8 cellular contexts compared by ENCODE assay signal in the genomic region with DNA sequence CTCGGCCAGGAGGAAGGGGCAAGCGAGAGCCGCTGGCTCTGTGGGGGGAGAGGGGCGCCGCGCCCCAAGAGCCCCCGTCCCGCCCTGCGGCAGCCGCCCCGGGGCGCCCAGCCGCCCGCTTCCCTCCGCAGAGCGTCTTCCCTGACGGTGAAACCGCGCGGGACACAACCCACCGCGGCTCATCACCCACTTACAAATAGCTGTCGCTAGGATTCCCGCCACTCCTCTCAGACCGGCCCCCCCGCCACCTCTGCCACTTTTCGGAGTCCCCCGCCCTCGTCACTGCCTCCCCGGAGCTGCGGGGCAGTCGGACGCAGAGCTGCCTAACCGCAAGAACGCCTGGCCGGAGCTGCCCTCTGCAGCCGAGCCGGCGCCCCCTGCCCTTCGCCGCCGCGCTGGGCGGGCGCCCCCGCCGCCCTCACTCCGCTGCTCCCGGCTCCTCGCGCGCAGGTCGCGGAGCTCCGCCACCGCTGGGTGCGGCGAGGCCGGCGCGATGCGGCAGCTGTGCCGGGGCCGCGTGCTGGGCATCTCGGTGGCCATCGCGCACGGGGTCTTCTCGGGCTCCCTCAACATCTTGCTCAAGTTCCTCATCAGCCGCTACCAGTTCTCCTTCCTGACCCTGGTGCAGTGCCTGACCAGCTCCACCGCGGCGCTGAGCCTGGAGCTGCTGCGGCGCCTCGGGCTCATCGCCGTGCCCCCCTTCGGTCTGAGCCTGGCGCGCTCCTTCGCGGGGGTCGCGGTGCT. TPM values are rescaled to one million over a fixed set of nuclear protein-coding genes. Genes with fewer than 3 reads are reported as not detected.
DNase-seq lines count a peak whose midpoint lies in the region; ATAC-seq, FAIRE-seq and TF ChIP-seq lines count a peak whose summit lies in the region.

A gene with protein sequence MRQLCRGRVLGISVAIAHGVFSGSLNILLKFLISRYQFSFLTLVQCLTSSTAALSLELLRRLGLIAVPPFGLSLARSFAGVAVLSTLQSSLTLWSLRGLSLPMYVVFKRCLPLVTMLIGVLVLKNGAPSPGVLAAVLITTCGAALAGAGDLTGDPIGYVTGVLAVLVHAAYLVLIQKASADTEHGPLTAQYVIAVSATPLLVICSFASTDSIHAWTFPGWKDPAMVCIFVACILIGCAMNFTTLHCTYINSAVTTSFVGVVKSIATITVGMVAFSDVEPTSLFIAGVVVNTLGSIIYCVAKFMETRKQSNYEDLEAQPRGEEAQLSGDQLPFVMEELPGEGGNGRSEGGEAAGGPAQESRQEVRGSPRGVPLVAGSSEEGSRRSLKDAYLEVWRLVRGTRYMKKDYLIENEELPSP (plus strand): TSS at position 366 of the 744 bp plus-strand sequence. CDS start 128 bp downstream, at position 494.

- peaks cover 20% of the 10 kb centered on the region for H3K4me1 Mint-ChIP-seq in memory B cell
- H3K4me1 Mint-ChIP-seq in type B pancreatic cell (ENCODE audit: unreplicated experiment): peaks cover 6% of the 10 kb centered on the region

- WGBS in SK-N-SH (ENCODE audit: low lambda C conversion rate): no CpG with 5 or more reads among the region's 86 CpGs

- no peaks in the 10 kb centered on the region for H3K9me3 Mint-ChIP-seq in memory B cell
- H3K9me3 Mint-ChIP-seq in type B pancreatic cell: no peaks in the 10 kb centered on the region

- H3K36me3 ChIP-seq in SK-N-SH (replicated peaks in 1 of 2; ENCODE audit: control insufficient read depth in 1 of 2, insufficient read depth in 2 of 2, low read length in 1 of 2) (no peaks in the 10 kb centered on the region), duodenal mucosa (ENCODE audit: control insufficient read depth in 1 of 2, insufficient read depth in 2 of 2, low read length in 2 of 2) (no peaks in the 10 kb centered on the region)

- POLR2A ChIA-PET in AG04449 (lab: Yijun Ruan, JAX) (no interaction called here), SK-N-SH (lab: Yijun Ruan, JAX) (interaction anchor here (1.0 to 8.7 kb wide), 21 partner anchors 17 to 278 kb away, joined by 3 to 92 read pairs (median 8); a partner anchor contains a TSS)

- TF ChIP-seq RAD21 in SK-N-SH (IDR thresholded peaks at IDR 0.05; ENCODE audit: low read length): no peak

- H3K27ac Mint-ChIP-seq in memory B cell (no peak within 1 kb of the TSS), type B pancreatic cell (no peak within 1 kb of the TSS)

- H3K27me3 Mint-ChIP-seq in memory B cell (peaks cover 23% of the 10 kb centered on the region), type B pancreatic cell (peaks cover 70% of the 10 kb centered on the region)

- no peaks in the 10 kb centered on the region for H4K20me1 ChIP-seq in SK-N-SH (ENCODE audit: insufficient read depth)

- peak within 1 kb of the TSS; percentile 79 for H3K4me2 ChIP-seq in SK-N-SH

- no peak for TF ChIP-seq POLR2A in H54 (IDR thresholded peaks at IDR 0.05; ENCODE audit: low read depth, low read length)

- H3K4me3 Mint-ChIP-seq in memory B cell (peak within 1 kb of the TSS; percentile 90), type B pancreatic cell (peak within 1 kb of the TSS; percentile 86)

- H3K9me2 ChIP-seq in SK-N-SH: no peaks in the 10 kb centered on the region

- peak within 1 kb of the TSS; percentile 49 for H3K4me3 ChIP-seq in AG04449 (ENCODE audit: low read depth, low read length)
- peak within 1 kb of the TSS; percentile 58 to 59 for H3K4me3 ChIP-seq in SK-N-SH (ENCODE audit: low read depth in 2 of 2, low read length in 1 of 2)
- H3K4me3 ChIP-seq in duodenal mucosa (ENCODE audit: low read depth in 1 of 2, low read length in 2 of 2): peak within 1 kb of the TSS; percentile 73 to 75

- FAIRE-seq in H54 (lab: Jason Lieb, UNC): no peak

- H3K9me3 ChIP-seq in SK-N-SH: no peaks in the 10 kb centered on the region
- no peaks in the 10 kb centered on the region for H3K9me3 ChIP-seq in duodenal mucosa (ENCODE audit: control insufficient read depth in 1 of 2, low read length in 2 of 2)

- H3K36me3 Mint-ChIP-seq in memory B cell: peaks cover 1% of the 10 kb centered on the region
- peaks cover 5% of the 10 kb centered on the region for H3K36me3 Mint-ChIP-seq in type B pancreatic cell

- TF ChIP-seq EP300 in SK-N-SH (IDR thresholded peaks at IDR 0.05; ENCODE audit: borderline replicate concordance in 1 of 2, low read depth in 1 of 2, low read length in 1 of 2): no peak

- peaks cover 12% of the 10 kb centered on the region; the same call in 1 of the 2 replicates for H3K27me3 ChIP-seq in SK-N-SH (ENCODE audit: insufficient read depth)
- peaks cover 41 to 42% of the 10 kb centered on the region in 2 donors for H3K27me3 ChIP-seq in duodenal mucosa (ENCODE audit: control insufficient read depth in 1 of 2, insufficient read depth in 2 of 2, low read length in 2 of 2)

- ATAC-seq in memory B cell (ENCODE audit: low read depth) (peak; percentile 45), GM21825 (IDR thresholded peaks at IDR 0.05; ENCODE audit: unreplicated experiment) (no peak)

- no peaks in the 10 kb centered on the region for H3K79me2 ChIP-seq in SK-N-SH (ENCODE audit: insufficient read depth)

- H2AFZ ChIP-seq in SK-N-SH (ENCODE audit: low read depth): peak within 1 kb of the TSS; percentile 68

- no peak within 1 kb of the TSS for H3K9ac ChIP-seq in SK-N-SH
- no peak within 1 kb of the TSS for H3K9ac ChIP-seq in duodenal mucosa (ENCODE audit: low read depth in 1 of 2, low read length in 2 of 2)

- H3K4me1 ChIP-seq in SK-N-SH (ENCODE audit: control insufficient read depth in 1 of 2, insufficient read depth in 2 of 2, low read depth in 1 of 2, low read length in 1 of 2): peaks cover 0 to 34% of the 10 kb centered on the region in 2 experiments; a peak in 1 of 4 replicates
- H3K4me1 ChIP-seq in duodenal mucosa (ENCODE audit: control insufficient read depth in 1 of 2, insufficient read depth in 2 of 2, low read length in 2 of 2): peaks cover 18 to 23% of the 10 kb centered on the region in 2 donors

- CTCF ChIA-PET in AG04449 (lab: Yijun Ruan, JAX) (interaction anchor here (1.6 to 1.7 kb wide), 2 partner anchors 8 to 278 kb away, joined by 5 to 6 read pairs; no protein-coding TSS in a partner anchor), SK-N-SH (lab: Yijun Ruan, JAX) (interaction anchor here (0.6 to 1.8 kb wide), 29 partner anchors 9 to 324 kb away, joined by 3 to 10 read pairs (median 4); a partner anchor contains a TSS)

- no peak for DNase-seq in AG04449 (ENCODE audit: low read depth, low spot score)
- peak; percentile 32 for DNase-seq in GM19238 (ENCODE audit: insufficient read length, low spot score)
- DNase-seq in SK-N-SH: peak; percentile 86
- DNase-seq in memory B cell (ENCODE audit: low spot score in 2 of 2): peak in 1 of 2 donors; percentile 42
- DNase-seq in type B pancreatic cell (ENCODE audit: extremely low spot score, unreplicated experiment): peak; percentile 71
- DNase-seq in H54 (ENCODE audit: insufficient read length, low spot score): no peak

- peaks cover 8% of the 10 kb centered on the region for H3F3A ChIP-seq in SK-N-SH (replicated peaks; ENCODE audit: insufficient read depth)

- TF ChIP-seq CTCF in AG04449 (IDR thresholded peaks at IDR 0.05; ENCODE audit: insufficient read depth, low read length, missing control alignments) (no peak), SK-N-SH (IDR thresholded peaks at IDR 0.05) (no peak), type B pancreatic cell (conservative IDR thresholded peaks at IDR 0.05) (no peak)

- H3K27ac ChIP-seq in SK-N-SH (ENCODE audit: low read depth in 2 of 2, low read length in 1 of 2) (peak within 1 kb of the TSS in 1 of 2 experiments; percentile 92; a peak in 2 of 4 replicates), duodenal mucosa (ENCODE audit: low read depth, low read length) (no peak within 1 kb of the TSS)

TF ChIP-seq in SK-N-SH, 30 proteins besides CTCF, POLR2A, EP300 and RAD21:
- TF ChIP-seq CHD2 (IDR thresholded peaks at IDR 0.05; ENCODE audit: low read length, partially characterized antibody): no peak
- peak; percentile 7; the same call in 1 of the 2 replicates for TF ChIP-seq MXI1 (IDR thresholded peaks at IDR 0.05; ENCODE audit: low read depth, low read length)

RNA-seq across cellular contexts. Expression of the gene that starts here (rescaled TPM):
- 0.05 and 0.16 TPM in 2 replicates for polyA plus RNA-seq in SK-N-SH (2012; rRNA removed)
- 0.19 and 0.34 TPM in 2 replicates for polyA plus RNA-seq in SK-N-SH (2012; cell fraction: cytosol; rRNA removed)
- 0.09 and 0.11 TPM in 2 replicates for polyA plus RNA-seq in SK-N-SH (2012; cell fraction: nucleus; rRNA removed)
- 0.41 and 0.50 TPM in 2 replicates for total RNA-seq in type B pancreatic cell (ENCODE audit: low replicate concordance)

Comparison
In these comparisons a context has a peak if more than half of its experiments do, and no peak if none do; other contexts are left out.
1. Peak in DNase-seq, H3K4me3 ChIP-seq and H3K4me2 ChIP-seq in SK-N-SH; RNA of the gene not detected or under 1 TPM.
2. Peak in DNase-seq in type B pancreatic cell; RNA of the gene not detected or under 1 TPM.